In the genomic region with DNA sequence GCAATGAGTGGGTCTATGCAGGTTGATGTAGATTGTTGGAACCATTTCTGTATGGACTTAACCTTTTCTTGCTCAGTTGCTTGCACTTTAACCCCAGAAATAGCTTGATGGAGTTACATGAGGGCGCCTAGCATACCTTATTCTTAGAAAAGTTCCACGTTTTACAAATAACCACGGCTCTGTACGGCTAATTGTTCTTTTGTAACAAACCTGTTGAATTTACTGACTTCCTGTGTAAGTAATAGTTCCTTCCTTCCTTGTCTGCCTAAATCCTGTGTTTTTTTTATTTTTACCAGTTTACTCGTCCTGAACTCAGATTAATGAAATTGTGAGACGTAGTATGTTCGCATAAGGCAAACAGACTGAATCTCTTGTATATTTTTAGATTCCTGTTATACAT, we compare ENCODE assay signal across 20 cellular contexts.
DNase-seq lines count a peak whose midpoint lies in the region; ATAC-seq and TF ChIP-seq lines count a peak whose summit lies in the region.
"Had no signal": no experiment of that assay in that cellular context is flagged by ENCODE, and none has a peak within 500 bp of the region (broad histone marks: within the 10 kb centered on the region; RNA-seq: fewer than 3 reads in every experiment).

No MANE protein-coding gene starts in this region.

- no peak for ATAC-seq in GM23338
- no peak for ATAC-seq in HG03039 (IDR thresholded peaks at IDR 0.05; ENCODE audit: unreplicated experiment)

- DNase-seq in AML-193 (lab: John Stamatoyannopoulos, UW) (peak; percentile 34 to 41), GM23338 (ENCODE audit: low spot score) (no peak), midbrain (lab: John Stamatoyannopoulos, UW) (no peak), mucosa of gallbladder (ENCODE audit: low spot score) (no peak)
- DNase-seq in activated effector memory CD4-positive, alpha-beta T cell treated with anti-CD3 and anti-CD28 coated beads, Interleukin-2, amount 50 U/mL, for 16 hours: no peak
- DNase-seq: activated naive CD4-positive, alpha-beta T cell treated with anti-CD3 and anti-CD28 coated beads, Interleukin-2, amount 50 U/mL, for 16 hours; H7; NCI-H2081; NCI-H774; SK-N-SH; stimulated activated CD4-positive, alpha-beta T cell treated with anti-CD3 and anti-CD28 coated beads, Interleukin-12 subunit alpha, Interleukin-12 subunit beta, amount 100 ng/mL, for 4 hours; stimulated activated CD4-positive, alpha-beta T cell treated with anti-CD3 and anti-CD28 coated beads, Interleukin-4, amount 100 ng/mL, for 4 hours; stimulated activated naive CD4-positive, alpha-beta T cell treated with Interleukin-2 at 50 U/mL for 16 hours; thyroid gland had no signal

- peaks cover 5% of the 10 kb centered on the region for H3K27me3 Mint-ChIP-seq in GM23338 (ENCODE audit: insufficient read depth, low read depth, poor library complexity)

- H3K27me3 ChIP-seq in GM23338 (ENCODE audit: insufficient read depth) (no peaks in the 10 kb centered on the region), endocrine pancreas (ENCODE audit: control insufficient read depth, insufficient read depth, low read length) (no peaks in the 10 kb centered on the region), neural cell (ENCODE audit: insufficient read depth, low read depth, low read length) (no peaks in the 10 kb centered on the region)
- H3K27me3 ChIP-seq: cardiac muscle cell, thyroid gland had no signal

- 0 out of 2 replicates have a peak overlapping the region, but pooled peaks have one; percentile 4 for H3K27ac Mint-ChIP-seq in GM23338
- H3K27ac Mint-ChIP-seq: activated T-helper 1 cell treated with anti-CD3 and anti-CD28 coated beads, Interleukin-12 subunit alpha, Interleukin-12 subunit beta, Interleukin-2, Interleukin-4 antibody, amounts not matched to agents 30 ng/mL and 10 ng/mL and 1 ng/mL, durations not matched to agents 14 hours and 24 hours and 36 hours; T-helper 2 cell treated with Interferon-gamma antibody and Interleukin-4, amounts not matched to agents 5 μg/mL and 100 μg/mL, for 36 hours had no signal

- no peak overlapping the region for H3K4me3 ChIP-seq in GM23338
- peak overlapping the region; percentile 1 for H3K4me3 ChIP-seq in endocrine pancreas (ENCODE audit: control insufficient read depth, insufficient read depth, low read length)
- peak overlapping the region; percentile 73 for H3K4me3 ChIP-seq in neural cell (ENCODE audit: low read length)
- H3K4me3 ChIP-seq: cardiac muscle cell, thyroid gland had no signal

- H3K4me1 ChIP-seq in GM23338 (ENCODE audit: insufficient read depth): peaks cover 61% of the 10 kb centered on the region
- peaks cover 26% of the 10 kb centered on the region for H3K4me1 ChIP-seq in endocrine pancreas (ENCODE audit: control insufficient read depth, insufficient read depth, low read length)

- peaks cover 65% of the 10 kb centered on the region for H3K4me1 Mint-ChIP-seq in GM23338

- H3K9ac ChIP-seq in endocrine pancreas (ENCODE audit: control insufficient read depth, insufficient read depth, low read length) (no peak overlapping the region), neural cell (ENCODE audit: low read length) (no peak overlapping the region)
- H3K9ac ChIP-seq: SK-N-SH had no signal

- H3K9me3 ChIP-seq in endocrine pancreas (ENCODE audit: control insufficient read depth, low read length) (no peaks in the 10 kb centered on the region), neural cell (ENCODE audit: low read length) (no peaks in the 10 kb centered on the region)
- H3K9me3 ChIP-seq: SK-N-SH, thyroid gland had no signal

- H3K4me2 ChIP-seq in GM23338 (peak overlapping the region; percentile 23; the same call in 1 of the 2 replicates), neural cell (ENCODE audit: low read length) (peak overlapping the region; percentile 81)
- H3K4me2 ChIP-seq: SK-N-SH had no signal

- H3K27ac ChIP-seq in GM23338 (ENCODE audit: low read depth): no peak overlapping the region
- H3K27ac ChIP-seq in neural cell (ENCODE audit: low read length): no peak overlapping the region
- H3K27ac ChIP-seq: cardiac muscle cell, thyroid gland had no signal

- no peaks in the 10 kb centered on the region for H3K36me3 ChIP-seq in GM23338 (ENCODE audit: insufficient read depth)
- H3K36me3 ChIP-seq in endocrine pancreas (ENCODE audit: control insufficient read depth, insufficient read depth, low read length): no peaks in the 10 kb centered on the region
- no peaks in the 10 kb centered on the region for H3K36me3 ChIP-seq in neural cell (ENCODE audit: insufficient read depth, low read length)
- H3K36me3 ChIP-seq: cardiac muscle cell, thyroid gland had no signal

- TF ChIP-seq CTCF in GM23338 (conservative IDR thresholded peaks at IDR 0.05; ENCODE audit: low read depth in 2 of 2): no peak
- no peak for TF ChIP-seq CTCF in neural cell (IDR thresholded peaks at IDR 0.05; ENCODE audit: poor library complexity, severe bottlenecking)

- H3K79me2 ChIP-seq in GM23338 (replicated peaks; ENCODE audit: insufficient read depth) (peaks cover 95% of the 10 kb centered on the region), neural cell (replicated peaks; ENCODE audit: insufficient read depth, low read length) (peaks cover 79% of the 10 kb centered on the region)

- H3K9me2 ChIP-seq in GM23338 (ENCODE audit: insufficient read depth): no peaks in the 10 kb centered on the region
- no peaks in the 10 kb centered on the region for H3K9me2 ChIP-seq in neural cell (ENCODE audit: insufficient read depth, low read length)
- H3K9me2 ChIP-seq: SK-N-SH had no signal

- no peak overlapping the region for H3K4me3 Mint-ChIP-seq in GM23338
- H3K4me3 Mint-ChIP-seq: activated T-helper 1 cell treated with anti-CD3 and anti-CD28 coated beads, Interleukin-12 subunit alpha, Interleukin-12 subunit beta, Interleukin-2, Interleukin-4 antibody, amounts not matched to agents 30 ng/mL and 10 ng/mL and 1 ng/mL, durations not matched to agents 14 hours and 24 hours and 36 hours; T-helper 2 cell treated with Interferon-gamma antibody and Interleukin-4, amounts not matched to agents 5 μg/mL and 100 μg/mL, for 36 hours had no signal

- H3K9me3 Mint-ChIP-seq in GM23338: no peaks in the 10 kb centered on the region
- H3K9me3 Mint-ChIP-seq: activated T-helper 1 cell treated with anti-CD3 and anti-CD28 coated beads, Interleukin-12 subunit alpha, Interleukin-12 subunit beta, Interleukin-2, Interleukin-4 antibody, amounts not matched to agents 30 ng/mL and 10 ng/mL and 1 ng/mL, durations not matched to agents 14 hours and 24 hours and 36 hours; T-helper 2 cell treated with Interferon-gamma antibody and Interleukin-4, amounts not matched to agents 5 μg/mL and 100 μg/mL, for 36 hours had no signal

- no peak for TF ChIP-seq RAD21 in neural cell (conservative IDR thresholded peaks at IDR 0.05)

- H3F3A ChIP-seq in GM23338 (replicated peaks; ENCODE audit: low read depth) (0 out of 2 replicates have a peak, but pooled peaks cover 4% of the 10 kb centered on the region), neural cell (ENCODE audit: insufficient read depth, low read length, poor library complexity, severe bottlenecking) (no peaks in the 10 kb centered on the region)

- H3K36me3 Mint-ChIP-seq in GM23338 (ENCODE audit: low read depth): no peaks in the 10 kb centered on the region

- H2AFZ ChIP-seq in GM23338 (no peak overlapping the region), neural cell (ENCODE audit: low read depth, low read length) (no peak overlapping the region)

- H4K20me1 ChIP-seq in GM23338 (replicated peaks; ENCODE audit: insufficient read depth): peaks cover 36% of the 10 kb centered on the region; the same call in 1 of the 2 replicates
- H4K20me1 ChIP-seq in neural cell (ENCODE audit: insufficient read depth): no peaks in the 10 kb centered on the region

- TF ChIP-seq EP300 in neural cell (conservative IDR thresholded peaks at IDR 0.05; ENCODE audit: poor library complexity, severe bottlenecking): no peak

TF ChIP-seq in GM23338, 12 proteins besides CTCF, POLR2A, EP300 and RAD21 (continues in another document):
- TF ChIP-seq ZNF114 (CRISPR knock-in tag; IDR thresholded peaks at IDR 0.05) (no peak), POLR2AphosphoS5 (IDR thresholded peaks at IDR 0.05; ENCODE audit: low read depth) (no peak), JUNB (IDR thresholded peaks at IDR 0.05; ENCODE audit: unreplicated experiment) (no peak)

TF ChIP-seq in neural cell, 6 proteins besides CTCF, POLR2A, EP300 and RAD21:
- TF ChIP-seq, protein P1, sequence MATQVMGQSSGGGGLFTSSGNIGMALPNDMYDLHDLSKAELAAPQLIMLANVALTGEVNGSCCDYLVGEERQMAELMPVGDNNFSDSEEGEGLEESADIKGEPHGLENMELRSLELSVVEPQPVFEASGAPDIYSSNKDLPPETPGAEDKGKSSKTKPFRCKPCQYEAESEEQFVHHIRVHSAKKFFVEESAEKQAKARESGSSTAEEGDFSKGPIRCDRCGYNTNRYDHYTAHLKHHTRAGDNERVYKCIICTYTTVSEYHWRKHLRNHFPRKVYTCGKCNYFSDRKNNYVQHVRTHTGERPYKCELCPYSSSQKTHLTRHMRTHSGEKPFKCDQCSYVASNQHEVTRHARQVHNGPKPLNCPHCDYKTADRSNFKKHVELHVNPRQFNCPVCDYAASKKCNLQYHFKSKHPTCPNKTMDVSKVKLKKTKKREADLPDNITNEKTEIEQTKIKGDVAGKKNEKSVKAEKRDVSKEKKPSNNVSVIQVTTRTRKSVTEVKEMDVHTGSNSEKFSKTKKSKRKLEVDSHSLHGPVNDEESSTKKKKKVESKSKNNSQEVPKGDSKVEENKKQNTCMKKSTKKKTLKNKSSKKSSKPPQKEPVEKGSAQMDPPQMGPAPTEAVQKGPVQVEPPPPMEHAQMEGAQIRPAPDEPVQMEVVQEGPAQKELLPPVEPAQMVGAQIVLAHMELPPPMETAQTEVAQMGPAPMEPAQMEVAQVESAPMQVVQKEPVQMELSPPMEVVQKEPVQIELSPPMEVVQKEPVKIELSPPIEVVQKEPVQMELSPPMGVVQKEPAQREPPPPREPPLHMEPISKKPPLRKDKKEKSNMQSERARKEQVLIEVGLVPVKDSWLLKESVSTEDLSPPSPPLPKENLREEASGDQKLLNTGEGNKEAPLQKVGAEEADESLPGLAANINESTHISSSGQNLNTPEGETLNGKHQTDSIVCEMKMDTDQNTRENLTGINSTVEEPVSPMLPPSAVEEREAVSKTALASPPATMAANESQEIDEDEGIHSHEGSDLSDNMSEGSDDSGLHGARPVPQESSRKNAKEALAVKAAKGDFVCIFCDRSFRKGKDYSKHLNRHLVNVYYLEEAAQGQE (IDR thresholded peaks at IDR 0.05; ENCODE audit: borderline replicate concordance): no peak
- TF ChIP-seq EZH2 (IDR thresholded peaks at IDR 0.05; ENCODE audit: borderline replicate concordance, insufficient read depth, low read length, poor library complexity, severe bottlenecking): no peak
- TF ChIP-seq MXI1 (conservative IDR thresholded peaks at IDR 0.05; ENCODE audit: poor library complexity, severe bottlenecking): no peak
- no peak for TF ChIP-seq POLR2AphosphoS5 (IDR thresholded peaks at IDR 0.05)
- no peak for TF ChIP-seq TAF1 (IDR thresholded peaks at IDR 0.05; ENCODE audit: low read depth)
- no peak for TF ChIP-seq SMC3 (conservative IDR thresholded peaks at IDR 0.05; ENCODE audit: poor library complexity)
TF ChIP-seq in neural cell: peak in this region for 0.

Comparison
In these comparisons a context has a peak if more than half of its experiments do, and no peak if none do; other contexts are left out.
1. DNase-seq: peak in AML-193 (2 of 2); none in GM23338 (single experiment), midbrain (single experiment), mucosa of gallbladder (single experiment) and activated effector memory CD4-positive, alpha-beta T cell treated with anti-CD3 and anti-CD28 coated beads, Interleukin-2, amount 50 U/mL, for 16 hours (single experiment).